In genomic region chr1:52028328-52028727, GRCh38 we compare ENCODE assay signal across 30 cellular contexts. TPM values are rescaled to one million over a fixed set of nuclear protein-coding genes. Genes with fewer than 3 reads are reported as not detected.
"Had no signal": no experiment of that assay in that cellular context is flagged by ENCODE, and none has a peak within 500 bp of the region (broad histone marks: within the 10 kb centered on the region; RNA-seq: fewer than 3 reads in every experiment).

No MANE protein-coding gene starts in this region.

- H3K4me3 ChIP-seq: cardiac muscle cell, coronary artery, left lung, lung, psoas muscle, right atrium auricular region, spleen, upper lobe of left lung, vagina had no signal

- H3K4me3 Mint-ChIP-seq: activated CD8-positive, alpha-beta T cell treated with anti-CD3 and anti-CD28 coated beads for 36 hours; activated naive CD4-positive, alpha-beta T cell treated with anti-CD3 and anti-CD28 coated beads, Interleukin-2, amount 50 U/mL, for 24 hours; effector memory CD8-positive, alpha-beta T cell; immature natural killer cell; naive thymus-derived CD4-positive, alpha-beta T cell; stimulated activated naive CD8-positive, alpha-beta T cell treated with anti-CD3 and anti-CD28 coated beads, Interleukin-15, Interleukin-2, amounts not matched to agents 100 ng/mL and 50 ng/mL, for 24 hours; T-helper 17 cell; WTC11 had no signal

- H3K9me3 ChIP-seq: left lung, psoas muscle, right atrium auricular region, spleen, upper lobe of left lung, vagina had no signal

- H2AFZ ChIP-seq: parathyroid adenoma had no signal

- H3K27me3 Mint-ChIP-seq: activated CD8-positive, alpha-beta T cell treated with anti-CD3 and anti-CD28 coated beads for 36 hours; activated naive CD4-positive, alpha-beta T cell treated with anti-CD3 and anti-CD28 coated beads, Interleukin-2, amount 50 U/mL, for 24 hours; effector memory CD8-positive, alpha-beta T cell; naive thymus-derived CD4-positive, alpha-beta T cell; stimulated activated naive CD8-positive, alpha-beta T cell treated with anti-CD3 and anti-CD28 coated beads, Interleukin-15, Interleukin-2, amounts not matched to agents 100 ng/mL and 50 ng/mL, for 24 hours; T-helper 17 cell had no signal

- DNase-seq: activated CD4-positive, alpha-beta T cell treated with anti-CD3 and anti-CD28 coated beads, Interleukin-2, amount 50 U/mL, for 1 hour; activated CD8-positive, alpha-beta T cell treated with anti-CD3 and anti-CD28 coated beads for 36 hours; activated T-cell treated with anti-CD3 and anti-CD28 coated beads, Interleukin-2, amount 50 U/mL, for 48 hours; anterior cingulate cortex; cerebellar nuclear complex; effector memory CD8-positive, alpha-beta T cell; head of caudate nucleus; hypothalamus; immature natural killer cell; left lung; naive thymus-derived CD4-positive, alpha-beta T cell; psoas muscle; spleen; stimulated activated CD4-positive, alpha-beta T cell treated with anti-CD3 and anti-CD28 coated beads, Interleukin-4, amount 100 ng/mL, for 1 hour; substantia nigra; T-helper 17 cell; T1000; upper lobe of left lung had no signal

- ATAC-seq: activated CD8-positive, alpha-beta T cell treated with anti-CD3 and anti-CD28 coated beads for 36 hours; effector memory CD8-positive, alpha-beta T cell; left lung; naive thymus-derived CD4-positive, alpha-beta T cell; psoas muscle; T-helper 17 cell; WTC11 had no signal

- H3K9ac ChIP-seq: parathyroid adenoma had no signal

- H3K27ac ChIP-seq: cardiac muscle cell, coronary artery, left lung, parathyroid adenoma, psoas muscle, right atrium auricular region, spleen, upper lobe of left lung, vagina had no signal

- FAIRE-seq: endothelial cell of umbilical vein had no signal

- H3K27ac Mint-ChIP-seq: activated CD8-positive, alpha-beta T cell treated with anti-CD3 and anti-CD28 coated beads for 36 hours; activated naive CD4-positive, alpha-beta T cell treated with anti-CD3 and anti-CD28 coated beads, Interleukin-2, amount 50 U/mL, for 24 hours; activated T-helper 2 cell treated with anti-CD3 and anti-CD28 coated beads, Interferon-gamma antibody, Interleukin-2, Interleukin-4, amounts not matched to agents 10 μg/mL and 5 μg/mL and 100 μg/mL, durations not matched to agents 14 hours and 24 hours and 36 hours; brain; effector memory CD8-positive, alpha-beta T cell; immature natural killer cell; naive thymus-derived CD4-positive, alpha-beta T cell; stimulated activated naive CD8-positive, alpha-beta T cell treated with anti-CD3 and anti-CD28 coated beads, Interleukin-15, Interleukin-2, amounts not matched to agents 100 ng/mL and 50 ng/mL, for 24 hours; WTC11 had no signal

- H3K79me2 ChIP-seq: parathyroid adenoma had no signal

- H3K9me3 Mint-ChIP-seq: activated CD8-positive, alpha-beta T cell treated with anti-CD3 and anti-CD28 coated beads for 36 hours; activated naive CD4-positive, alpha-beta T cell treated with anti-CD3 and anti-CD28 coated beads, Interleukin-2, amount 50 U/mL, for 24 hours; activated T-helper 2 cell treated with anti-CD3 and anti-CD28 coated beads, Interferon-gamma antibody, Interleukin-2, Interleukin-4, amounts not matched to agents 10 μg/mL and 5 μg/mL and 100 μg/mL, durations not matched to agents 14 hours and 24 hours and 36 hours; brain; effector memory CD8-positive, alpha-beta T cell; immature natural killer cell; naive thymus-derived CD4-positive, alpha-beta T cell; stimulated activated naive CD8-positive, alpha-beta T cell treated with anti-CD3 and anti-CD28 coated beads, Interleukin-15, Interleukin-2, amounts not matched to agents 100 ng/mL and 50 ng/mL, for 24 hours; WTC11 had no signal

- H3K27me3 ChIP-seq: cardiac muscle cell, left lung, right atrium auricular region, spleen, upper lobe of left lung, vagina had no signal

RNA-seq across cellular contexts. Expression of gene RAB3B, which starts 37.8 kb away (rescaled TPM):
- polyA plus RNA-seq: immature natural killer cell; naive thymus-derived CD4-positive, alpha-beta T cell had no signal
